In genomic region chr15:65638107-65638506, GRCh38 we compare ENCODE assay signal across 17 cellular contexts. TPM values are rescaled to one million over a fixed set of nuclear protein-coding genes. Genes with fewer than 3 reads are reported as not detected.
DNase-seq lines count a peak whose midpoint lies in the region; ATAC-seq, FAIRE-seq and TF ChIP-seq lines count a peak whose summit lies in the region.
"Had no signal": no experiment of that assay in that cellular context is flagged by ENCODE, and none has a peak within 500 bp of the region (broad histone marks: within the 10 kb centered on the region; RNA-seq: fewer than 3 reads in every experiment).

No MANE protein-coding gene starts in this region.

- H3K27me3 ChIP-seq in DOHH2 (ENCODE audit: control insufficient read depth, low read length) (no peaks in the 10 kb centered on the region), KMS-11 (ENCODE audit: insufficient read depth, low read depth) (no peaks in the 10 kb centered on the region), astrocyte (ENCODE audit: insufficient read depth, low read length) (no peaks in the 10 kb centered on the region), mesendoderm (ENCODE audit: insufficient read depth, low read length, poor library complexity) (no peaks in the 10 kb centered on the region)
- H3K27me3 ChIP-seq: breast epithelium, suprapubic skin had no signal

- H3K27me3 Mint-ChIP-seq in astrocyte (ENCODE audit: low read depth, unreplicated experiment) (peaks cover 6% of the 10 kb centered on the region), immature natural killer cell (ENCODE audit: low read depth in 3 of 3) (peaks cover 2 to 8% (median 2%) of the 10 kb centered on the region in 3 donors)
- no peaks in the 10 kb centered on the region for H3K27me3 Mint-ChIP-seq in activated naive CD8-positive, alpha-beta T cell treated with anti-CD3 and anti-CD28 coated beads for 36 hours
- H3K27me3 Mint-ChIP-seq: progenitor cell of endocrine pancreas had no signal

- no peak overlapping the region for H2BK5ac ChIP-seq in mesendoderm (ENCODE audit: low read length)

- no peak overlapping the region for H3K18ac ChIP-seq in mesendoderm (ENCODE audit: low read length)

- H3K4me1 Mint-ChIP-seq in astrocyte (ENCODE audit: low read depth, unreplicated experiment) (peaks cover 13% of the 10 kb centered on the region), immature natural killer cell (peaks cover 8 to 12% of the 10 kb centered on the region in 2 donors)
- peaks cover 9% of the 10 kb centered on the region for H3K4me1 Mint-ChIP-seq in activated naive CD8-positive, alpha-beta T cell treated with anti-CD3 and anti-CD28 coated beads for 36 hours

- H2AK5ac ChIP-seq in mesendoderm (ENCODE audit: low read length), result no peak overlapping the region

- H3K27ac Mint-ChIP-seq in astrocyte (ENCODE audit: unreplicated experiment) (no peak overlapping the region), immature natural killer cell (no peak overlapping the region)
- no peak overlapping the region for H3K27ac Mint-ChIP-seq in activated naive CD8-positive, alpha-beta T cell treated with anti-CD3 and anti-CD28 coated beads for 36 hours
- H3K27ac Mint-ChIP-seq: activated CD8-positive, alpha-beta T cell treated with anti-CD3 and anti-CD28 coated beads, Interleukin-2, amount 10 ng/mL, durations not matched to agents 7 days and 5 days; progenitor cell of endocrine pancreas had no signal

- FAIRE-seq in astrocyte (lab: Jason Lieb, UNC), result no peak
- FAIRE-seq: endometrium had no signal

- H3K27ac ChIP-seq in DOHH2 (ENCODE audit: low read depth, low read length) (no peak overlapping the region), KMS-11 (no peak overlapping the region), astrocyte (ENCODE audit: low read depth, low read length) (no peak overlapping the region), mesendoderm (ENCODE audit: low read depth, low read length) (no peak overlapping the region)
- H3K27ac ChIP-seq: breast epithelium, coronary artery, suprapubic skin had no signal

- H4K20me1 ChIP-seq in DOHH2 (ENCODE audit: control insufficient read depth, insufficient read depth, low read depth, low read length), result no peaks in the 10 kb centered on the region
- no peaks in the 10 kb centered on the region for H4K20me1 ChIP-seq in KMS-11 (ENCODE audit: insufficient read depth)
- no peaks in the 10 kb centered on the region for H4K20me1 ChIP-seq in astrocyte (ENCODE audit: insufficient read depth, low read length)

- ATAC-seq in HG03135 (IDR thresholded peaks at IDR 0.05; ENCODE audit: unreplicated experiment), result no peak

- H3K36me3 Mint-ChIP-seq in astrocyte (ENCODE audit: low read depth, unreplicated experiment), result no peaks in the 10 kb centered on the region
- peaks cover 0 to 5% (median 0%) of the 10 kb centered on the region in 3 donors for H3K36me3 Mint-ChIP-seq in immature natural killer cell
- H3K36me3 Mint-ChIP-seq in activated naive CD8-positive, alpha-beta T cell treated with anti-CD3 and anti-CD28 coated beads for 36 hours, result no peaks in the 10 kb centered on the region

- no peak overlapping the region for H2BK15ac ChIP-seq in mesendoderm (replicated peaks; ENCODE audit: low read depth)

- peaks cover 41% of the 10 kb centered on the region for H3K4me1 ChIP-seq in DOHH2 (ENCODE audit: control insufficient read depth, low read length)
- peaks cover 37% of the 10 kb centered on the region for H3K4me1 ChIP-seq in KMS-11 (ENCODE audit: low read depth, poor library complexity, severe bottlenecking)
- peaks cover 4% of the 10 kb centered on the region for H3K4me1 ChIP-seq in astrocyte (ENCODE audit: insufficient read depth, low read length)
- no peaks in the 10 kb centered on the region for H3K4me1 ChIP-seq in mesendoderm (ENCODE audit: control insufficient read depth, low read depth, low read length)
- H3K4me1 ChIP-seq: breast epithelium had no signal

- H3K56ac ChIP-seq in mesendoderm (ENCODE audit: low read length), result no peak overlapping the region

- H3K9me3 Mint-ChIP-seq in astrocyte (ENCODE audit: unreplicated experiment) (no peaks in the 10 kb centered on the region), immature natural killer cell (no peaks in the 10 kb centered on the region)
- H3K9me3 Mint-ChIP-seq in activated naive CD8-positive, alpha-beta T cell treated with anti-CD3 and anti-CD28 coated beads for 36 hours, result no peaks in the 10 kb centered on the region
- H3K9me3 Mint-ChIP-seq: CD4-positive, CD25-positive, alpha-beta regulatory T cell had no signal

- DNase-seq in astrocyte (ENCODE audit: low read depth) (no peak), mesendoderm (peak; percentile 42), immature natural killer cell (no peak), cortex of kidney (lab: John Stamatoyannopoulos, UW) (no peak)
- no peak for DNase-seq in activated naive CD8-positive, alpha-beta T cell treated with anti-CD3 and anti-CD28 coated beads for 36 hours
- DNase-seq: left colon, T-helper 9 cell had no signal

- no CpG with 5 or more reads among the region's 5 CpGs for WGBS in mesendoderm (ENCODE audit: extremely low coverage, insufficient coverage, low lambda C conversion rate)

- H3K36me3 ChIP-seq in DOHH2 (ENCODE audit: control insufficient read depth, low read length), result no peaks in the 10 kb centered on the region
- H3K36me3 ChIP-seq in KMS-11 (ENCODE audit: insufficient read depth), result no peaks in the 10 kb centered on the region
- no peaks in the 10 kb centered on the region for H3K36me3 ChIP-seq in astrocyte (ENCODE audit: insufficient read depth, low read length)
- no peaks in the 10 kb centered on the region for H3K36me3 ChIP-seq in mesendoderm (ENCODE audit: control insufficient read depth, insufficient read depth, low read length)
- H3K36me3 ChIP-seq: breast epithelium, suprapubic skin had no signal

- no peaks in the 10 kb centered on the region for H3F3A ChIP-seq in DOHH2 (ENCODE audit: control insufficient read depth, insufficient read depth)

- no peak overlapping the region for H3K4me3 Mint-ChIP-seq in astrocyte (ENCODE audit: unreplicated experiment)
- H3K4me3 Mint-ChIP-seq in immature natural killer cell, result no peak overlapping the region
- H3K4me3 Mint-ChIP-seq in activated naive CD8-positive, alpha-beta T cell treated with anti-CD3 and anti-CD28 coated beads for 36 hours, result no peak overlapping the region

- no peaks in the 10 kb centered on the region for H3K79me2 ChIP-seq in DOHH2 (ENCODE audit: control insufficient read depth, low read length)
- H3K79me2 ChIP-seq in KMS-11 (ENCODE audit: insufficient read depth, low read depth), result no peaks in the 10 kb centered on the region
- no peaks in the 10 kb centered on the region for H3K79me2 ChIP-seq in astrocyte (ENCODE audit: insufficient read depth, low read length)
- no peaks in the 10 kb centered on the region for H3K79me2 ChIP-seq in mesendoderm (ENCODE audit: control insufficient read depth, insufficient read depth, low read length)

- no peak overlapping the region for H4K5ac ChIP-seq in mesendoderm (ENCODE audit: low read length)

- H3K9ac ChIP-seq in KMS-11 (no peak overlapping the region), astrocyte (ENCODE audit: low read length) (peak overlapping the region; percentile 36), mesendoderm (ENCODE audit: low read length) (no peak overlapping the region)

- H3K9me3 ChIP-seq in DOHH2 (ENCODE audit: control insufficient read depth, insufficient read depth, low read length), result no peaks in the 10 kb centered on the region
- no peaks in the 10 kb centered on the region for H3K9me3 ChIP-seq in astrocyte (ENCODE audit: insufficient read depth, low read depth, low read length)
- H3K9me3 ChIP-seq: breast epithelium, suprapubic skin had no signal

- no peaks in the 10 kb centered on the region for H3K9me2 ChIP-seq in DOHH2 (replicated peaks; ENCODE audit: control insufficient read depth, low read length)

- no peak overlapping the region for H3K23ac ChIP-seq in mesendoderm (ENCODE audit: low read length)

- no peaks in the 10 kb centered on the region for H3K79me1 ChIP-seq in mesendoderm (ENCODE audit: low read length)

- peak overlapping the region; percentile 58 for H3K4me2 ChIP-seq in DOHH2 (ENCODE audit: low read length)
- peak overlapping the region; percentile 76 for H3K4me2 ChIP-seq in KMS-11
- H3K4me2 ChIP-seq in astrocyte (ENCODE audit: low read length), result peak overlapping the region; percentile 60
- no peak overlapping the region for H3K4me2 ChIP-seq in mesendoderm (ENCODE audit: low read length)

- TF ChIP-seq CTCF in DOHH2 (IDR thresholded peaks at IDR 0.05; ENCODE audit: low read depth, low read length, poor library complexity, severe bottlenecking) (no peak), KMS-11 (conservative IDR thresholded peaks at IDR 0.05; ENCODE audit: low read depth, low read length) (no peak), astrocyte (IDR thresholded peaks at IDR 0.05; ENCODE audit: insufficient read depth, low read depth, low read length) (no peak)

- H2AFZ ChIP-seq in KMS-11 (ENCODE audit: low read depth) (peak overlapping the region; percentile 8; the same call in 1 of the 2 replicates), astrocyte (ENCODE audit: low read depth, low read length) (peak overlapping the region; percentile 20)

- H2BK120ac ChIP-seq in mesendoderm (ENCODE audit: low read depth, low read length), result no peak overlapping the region

- H4K8ac ChIP-seq in mesendoderm (ENCODE audit: low read depth, low read length), result no peak overlapping the region

- H3K4ac ChIP-seq in mesendoderm (ENCODE audit: low read depth, low read length), result no peak overlapping the region

- no peak overlapping the region for H3K4me3 ChIP-seq in DOHH2 (ENCODE audit: low read length)
- no peak overlapping the region for H3K4me3 ChIP-seq in KMS-11 (IDR thresholded peaks at IDR 0.05; ENCODE audit: insufficient read depth, low read depth, low read length)
- H3K4me3 ChIP-seq in astrocyte (ENCODE audit: insufficient read depth, low read depth, low read length), result no peak overlapping the region
- no peak overlapping the region for H3K4me3 ChIP-seq in mesendoderm (ENCODE audit: low read length)
- H3K4me3 ChIP-seq: suprapubic skin had no signal

RNA-seq across cellular contexts. Expression of gene SLC24A1, which starts 16.4 kb away (rescaled TPM):
- 10.3 and 12.4 TPM in 2 replicates for total RNA-seq in astrocyte
- polyA plus RNA-seq in mesendoderm (2013, experiment 1 of 2), result 4.3 TPM
- polyA plus RNA-seq in mesendoderm (2013, experiment 2 of 2), result 4.0 TPM
- 1 to 10 TPM in 1 of 3 donors, under 1 TPM in 1, not detected in 1; 0.83 to 4.1 TPM for polyA plus RNA-seq in immature natural killer cell
- 1 to 10 TPM; 6.6 to 7.6 TPM for total RNA-seq in activated naive CD8-positive, alpha-beta T cell treated with anti-CD3 and anti-CD28 coated beads for 36 hours

RNA-seq across cellular contexts. Expression of gene INTS14, which starts 27.2 kb away (rescaled TPM):
- 24.2 and 24.4 TPM in 2 replicates for total RNA-seq in astrocyte
- 26.9 TPM for polyA plus RNA-seq in mesendoderm (2013, experiment 1 of 2)
- polyA plus RNA-seq in mesendoderm (2013, experiment 2 of 2), result 26.7 TPM
- polyA plus RNA-seq in immature natural killer cell, result 10 to 100 TPM; 16.4 to 30.5 (median 18.6) TPM
- 10 to 100 TPM; 62.1 to 66.9 TPM for total RNA-seq in activated naive CD8-positive, alpha-beta T cell treated with anti-CD3 and anti-CD28 coated beads for 36 hours
